20 cellular contexts compared by ENCODE assay signal in the genomic region with DNA sequence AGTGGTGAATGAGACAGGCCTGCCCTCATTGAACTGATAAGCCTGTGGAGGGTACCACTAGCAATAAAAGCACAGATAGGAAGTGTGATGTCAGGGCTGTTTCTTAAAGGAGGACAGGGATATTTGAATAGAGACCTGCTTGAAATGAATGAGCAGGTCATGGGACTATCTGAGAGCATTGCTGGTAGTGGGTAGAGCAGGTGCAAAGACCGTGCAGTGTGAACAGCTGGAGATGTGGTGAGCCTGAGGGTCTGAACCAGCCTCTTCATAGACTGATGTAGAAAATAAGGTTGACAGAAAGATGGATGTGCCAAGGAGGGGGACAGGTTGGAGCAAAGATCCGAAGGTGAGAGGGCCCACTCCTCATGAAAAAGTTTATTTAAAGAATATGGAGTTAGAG. TPM values are rescaled to one million over a fixed set of nuclear protein-coding genes. Genes with fewer than 3 reads are reported as not detected.
DNase-seq lines count a peak whose midpoint lies in the region; ATAC-seq, FAIRE-seq and TF ChIP-seq lines count a peak whose summit lies in the region.
"Had no signal": no experiment of that assay in that cellular context is flagged by ENCODE, and none has a peak within 500 bp of the region (broad histone marks: within the 10 kb centered on the region; RNA-seq: fewer than 3 reads in every experiment).

No MANE protein-coding gene starts in this region.

- H3K27ac ChIP-seq in OCI-LY1 (ENCODE audit: low read depth, low read length, poor library complexity, severe bottlenecking), result no peak overlapping the region
- H3K27ac ChIP-seq: gastroesophageal sphincter, right atrium auricular region, SJSA1 had no signal

- peak overlapping the region; percentile 99; the same call in 1 of the 2 replicates for H3K4me2 ChIP-seq in OCI-LY1 (ENCODE audit: low read length)
- H3K4me2 ChIP-seq: GM23338 had no signal

- no peaks in the 10 kb centered on the region for H3K27me3 ChIP-seq in OCI-LY1 (ENCODE audit: insufficient read depth, low read length)
- H3K27me3 ChIP-seq: gastroesophageal sphincter, right atrium auricular region, SJSA1 had no signal

- CTCF ChIA-PET in Calu3 (lab: Charles Lee), result no interaction called here

- no peaks in the 10 kb centered on the region for H3K36me3 Mint-ChIP-seq in Calu3 (ENCODE audit: insufficient read depth, unreplicated experiment)

- BruUV-seq in Calu3 (replicated peaks; lab: Mats Ljungman, UMichigan), result no TSS peak

- H3K9me2 ChIP-seq in OCI-LY1 (ENCODE audit: low read depth, low read length), result no peaks in the 10 kb centered on the region

- no peak for TF ChIP-seq CTCF in OCI-LY1 (IDR thresholded peaks at IDR 0.05; ENCODE audit: low read length)
- no peak for TF ChIP-seq CTCF in Calu3 (IDR thresholded peaks at IDR 0.05; ENCODE audit: unreplicated experiment)

- no peak overlapping the region for H2AFZ ChIP-seq in OCI-LY1 (ENCODE audit: low read length)
- H2AFZ ChIP-seq: GM23338 had no signal

- peak overlapping the region; percentile 17; the same call in 1 of the 2 replicates for H3K9ac ChIP-seq in OCI-LY1 (ENCODE audit: low read length)

- peak; percentile 24 for FAIRE-seq in GM18507 (lab: Jason Lieb, UNC)
- FAIRE-seq: keratinocyte had no signal

- H3K4me1 ChIP-seq in OCI-LY1 (ENCODE audit: insufficient read depth, low read length, severe bottlenecking), result peaks cover 40% of the 10 kb centered on the region

- H3K4me1 Mint-ChIP-seq in Calu3 (ENCODE audit: low read depth, unreplicated experiment), result peaks cover 13% of the 10 kb centered on the region

- no peak overlapping the region for H3K4me3 ChIP-seq in OCI-LY1 (ENCODE audit: low read depth, low read length, poor library complexity, severe bottlenecking)
- H3K4me3 ChIP-seq: gastroesophageal sphincter, GM23338, right atrium auricular region, SJSA1 had no signal

- intact Hi-C loops in Calu3 (cut with micrococcal nuclease; ENCODE audit: unreplicated experiment), result no loop called here

- H3K4me3 Mint-ChIP-seq in Calu3 (ENCODE audit: low read depth, unreplicated experiment), result no peak overlapping the region
- H3K4me3 Mint-ChIP-seq: activated T-cell treated with anti-CD3 and anti-CD28 coated beads, Interleukin-2, amount 50 U/mL, for 72 hours; CD4-positive, alpha-beta T cell; GM23338; naive thymus-derived CD4-positive, alpha-beta T cell had no signal

- H3K9me3 Mint-ChIP-seq in Calu3 (ENCODE audit: low read depth, unreplicated experiment), result no peaks in the 10 kb centered on the region
- H3K9me3 Mint-ChIP-seq: activated T-cell treated with anti-CD3 and anti-CD28 coated beads, Interleukin-2, amount 50 U/mL, for 72 hours; CD4-positive, alpha-beta T cell; GM23338; naive thymus-derived CD4-positive, alpha-beta T cell had no signal

- DNase-seq in GM18507 (ENCODE audit: extremely low spot score, insufficient read length, low read depth) (no peak), NCI-H187 (lab: John Stamatoyannopoulos, UW) (no peak), NCI-H774 (lab: John Stamatoyannopoulos, UW) (no peak), NCI-H1417 treated with DMSO at 0.1 percent for 48 hours (lab: John Stamatoyannopoulos, UW) (no peak), Calu3 (no peak)
- DNase-seq: activated CD4-positive, CD25-positive, alpha-beta regulatory T cell; CD4-positive, alpha-beta T cell; effector CD4-positive, alpha-beta T cell; naive thymus-derived CD4-positive, alpha-beta T cell; NCI-H1417; NCI-H526 treated with DMSO at 0.1 percent for 48 hours had no signal

- no peaks in the 10 kb centered on the region for H3F3A ChIP-seq in OCI-LY1 (ENCODE audit: insufficient read depth, low read length)

- ATAC-seq in GM19463 (IDR thresholded peaks at IDR 0.05; ENCODE audit: unreplicated experiment) (peak; percentile 58), HG02938 (IDR thresholded peaks at IDR 0.05; ENCODE audit: unreplicated experiment) (peak; percentile 45)
- ATAC-seq: gastroesophageal sphincter; GM23338; naive thymus-derived CD4-positive, alpha-beta T cell had no signal

- H4K20me1 ChIP-seq in OCI-LY1 (ENCODE audit: insufficient read depth, low read length), result no peaks in the 10 kb centered on the region

- peaks cover 7% of the 10 kb centered on the region; the same call in 1 of the 2 replicates for H3K36me3 ChIP-seq in OCI-LY1 (ENCODE audit: insufficient read depth, low read length)
- H3K36me3 ChIP-seq: gastroesophageal sphincter, right atrium auricular region had no signal

- H3K27ac Mint-ChIP-seq in Calu3 (ENCODE audit: unreplicated experiment), result no peak overlapping the region
- H3K27ac Mint-ChIP-seq: activated T-cell treated with anti-CD3 and anti-CD28 coated beads, Interleukin-2, amount 50 U/mL, for 72 hours; CD4-positive, alpha-beta T cell; GM23338; naive thymus-derived CD4-positive, alpha-beta T cell had no signal

- no peaks in the 10 kb centered on the region for H3K9me3 ChIP-seq in OCI-LY1 (ENCODE audit: low read length)
- H3K9me3 ChIP-seq: gastroesophageal sphincter, right atrium auricular region, SJSA1 had no signal

- no peaks in the 10 kb centered on the region for H3K27me3 Mint-ChIP-seq in Calu3 (ENCODE audit: unreplicated experiment)
- H3K27me3 Mint-ChIP-seq: CD4-positive, alpha-beta T cell; naive thymus-derived CD4-positive, alpha-beta T cell had no signal

- H3K79me2 ChIP-seq in OCI-LY1 (ENCODE audit: insufficient read depth, low read length), result peaks cover 55% of the 10 kb centered on the region

RNA-seq across cellular contexts. Expression of gene NUP93, which starts 2.4 kb away (rescaled TPM):
- 120 and 123 TPM in 2 replicates for total RNA-seq in Calu3 (2022)

RNA-seq across cellular contexts. Expression of gene MT1X, which starts 50.1 kb away (rescaled TPM):
- total RNA-seq in Calu3 (2022), result 5.3 and 15.4 TPM in 2 replicates
